ENCODE assay signal across 1 cellular context in the genomic region with DNA sequence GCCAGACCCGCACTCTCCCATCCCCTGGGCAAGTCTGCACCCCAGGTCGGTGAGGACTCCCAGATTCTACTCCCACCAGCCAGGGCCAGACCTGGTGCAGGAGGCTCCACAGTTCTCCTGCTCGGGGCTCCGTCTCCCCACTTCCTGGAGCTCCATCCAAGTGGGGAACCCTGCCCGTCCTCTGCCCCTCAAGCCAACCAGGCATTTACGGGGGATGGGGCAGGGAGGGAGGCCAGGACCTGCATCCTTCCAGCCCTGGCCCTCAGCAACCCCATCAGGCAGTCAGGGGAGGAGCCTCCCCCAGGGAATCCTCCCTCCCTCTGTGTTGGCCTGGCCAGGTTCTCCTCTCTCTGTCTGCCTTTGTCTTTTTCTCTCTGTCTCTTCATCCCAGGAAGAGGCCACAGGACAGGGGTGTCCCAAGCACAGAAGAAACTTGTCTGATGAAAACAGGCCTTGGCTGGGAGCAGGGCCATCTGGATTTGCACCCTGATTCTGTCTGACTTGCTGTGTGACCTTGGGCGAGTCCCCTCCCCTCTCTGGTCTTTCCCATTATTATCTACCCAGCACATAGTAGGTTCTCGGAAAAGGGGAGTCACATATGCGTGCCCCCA.
TF ChIP-seq lines count a peak whose summit lies in the region.

No MANE protein-coding gene starts in this region.

TF ChIP-seq in endothelial cell of umbilical vein, 7 proteins besides CTCF, POLR2A, EP300 and RAD21 (continued from another document):
- TF ChIP-seq JUN (IDR thresholded peaks at IDR 0.05; ENCODE audit: borderline replicate concordance, insufficient read depth, insufficient read length, low read depth) (no peak), FOS (IDR thresholded peaks at IDR 0.05; ENCODE audit: borderline replicate concordance, insufficient read depth, low read length) (no peak), MYC (IDR thresholded peaks at IDR 0.05; ENCODE audit: low read depth, low read length) (no peak), GATA2 (IDR thresholded peaks at IDR 0.05; ENCODE audit: insufficient read depth, insufficient read length, low read depth, low read length) (no peak)
